8 cellular contexts compared by ENCODE assay signal in the genomic region with DNA sequence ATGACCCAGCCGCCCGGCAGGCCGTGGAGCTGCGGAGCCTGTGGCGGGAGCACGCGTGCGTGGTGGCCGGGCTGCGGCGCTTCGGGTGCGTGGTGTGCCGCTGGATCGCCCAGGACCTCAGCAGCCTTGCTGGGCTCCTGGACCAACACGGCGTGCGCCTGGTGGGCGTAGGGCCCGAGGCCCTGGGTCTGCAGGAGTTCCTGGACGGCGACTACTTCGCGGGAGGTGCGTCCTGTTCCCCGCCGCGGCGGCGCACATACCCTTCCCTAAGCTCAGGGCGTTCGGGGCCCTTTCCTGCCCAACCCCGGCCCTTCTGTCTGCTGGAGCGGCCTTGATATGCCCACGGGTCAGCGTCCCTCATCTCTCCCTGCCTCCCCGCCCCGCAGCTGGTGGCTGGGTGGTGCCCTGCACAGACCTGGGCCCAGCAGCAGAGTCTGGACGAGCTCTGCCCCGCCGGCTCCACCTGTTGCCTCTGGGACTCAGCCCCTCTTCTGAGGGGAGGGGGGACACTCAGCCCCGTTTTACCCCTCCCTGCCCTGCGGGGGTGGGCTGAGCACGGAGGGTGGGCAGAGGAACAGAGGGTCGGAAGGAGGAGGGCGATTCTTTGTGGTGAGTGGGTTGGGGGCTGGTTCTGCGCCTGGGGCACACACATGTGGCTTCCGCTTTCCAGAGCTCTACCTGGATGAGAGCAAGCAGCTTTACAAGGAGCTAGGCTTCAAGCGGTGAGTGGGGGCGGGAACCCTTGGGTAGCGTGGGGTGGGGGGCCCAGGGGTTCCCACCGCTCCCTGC. TPM values are rescaled to one million over a fixed set of nuclear protein-coding genes. Genes with fewer than 3 reads are reported as not detected.
DNase-seq lines count a peak whose midpoint lies in the region; ATAC-seq and TF ChIP-seq lines count a peak whose summit lies in the region.

No MANE protein-coding gene starts in this region.

- intact Hi-C loops in gastrocnemius medialis (cut with DNase I; ENCODE audit: low total_unique reads): loop anchor here (5.0 kb wide), 1 partner anchor 390 kb away; no protein-coding TSS in a partner anchor

- peaks cover 11 to 17% of the 10 kb centered on the region in 2 donors for H3K4me1 ChIP-seq in gastrocnemius medialis

- H3K27me3 ChIP-seq in gastrocnemius medialis: no peaks in the 10 kb centered on the region

- H3K27me3 Mint-ChIP-seq in glutamatergic neuron (ENCODE audit: unreplicated experiment): peaks cover 2% of the 10 kb centered on the region

- H3K4me1 Mint-ChIP-seq in glutamatergic neuron (ENCODE audit: low read depth, unreplicated experiment): peaks cover 16% of the 10 kb centered on the region

- H3K27ac Mint-ChIP-seq in glutamatergic neuron (ENCODE audit: unreplicated experiment): no peak overlapping the region

- no peaks in the 10 kb centered on the region for H3K9me3 ChIP-seq in gastrocnemius medialis

- TF ChIP-seq CTCF in glutamatergic neuron (IDR thresholded peaks at IDR 0.05; ENCODE audit: partially characterized antibody, unreplicated experiment) (no peak), gastrocnemius medialis (IDR thresholded peaks at IDR 0.05 in 4 of 5, conservative IDR thresholded peaks at IDR 0.05 in 1 of 5) (no peak)

- no peaks in the 10 kb centered on the region for H3K36me3 ChIP-seq in gastrocnemius medialis

- H3K27ac ChIP-seq in gastrocnemius medialis: peak overlapping the region; percentile 87 to 97 (median 91)

- TF ChIP-seq POLR2A in gastrocnemius medialis (IDR thresholded peaks at IDR 0.05): no peak

- peak; percentile 2 for ATAC-seq in HG03354 (IDR thresholded peaks at IDR 0.05; ENCODE audit: poor library complexity, severe bottlenecking, unreplicated experiment)
- no peak for ATAC-seq in gastrocnemius medialis
- ATAC-seq in GM18502 (IDR thresholded peaks at IDR 0.05; ENCODE audit: poor library complexity, unreplicated experiment): no peak

- peak overlapping the region; percentile 67 for H3K4me3 Mint-ChIP-seq in glutamatergic neuron (ENCODE audit: unreplicated experiment)

- in situ Hi-C loops in gastrocnemius medialis (cut with MboI; ENCODE audit: low sequenced_read_pairs in 4 of 4): loop anchor here in 2 of 4 donors (25.0 kb wide), 1 partner anchor 400 kb away; a partner anchor contains a TSS

- H3K4me3 ChIP-seq in gastrocnemius medialis: peak overlapping the region; percentile 65 to 92 (median 71)

- H3K36me3 Mint-ChIP-seq in glutamatergic neuron (ENCODE audit: unreplicated experiment): no peaks in the 10 kb centered on the region

- peaks cover 1% of the 10 kb centered on the region for H3K9me3 Mint-ChIP-seq in glutamatergic neuron (ENCODE audit: unreplicated experiment)

- DNase-seq in ELR (ENCODE audit: low read depth) (peak; percentile 34), glutamatergic neuron (peak; percentile 53), gastrocnemius medialis (no peak), GF-D8 (lab: John Stamatoyannopoulos, UW) (no peak), midbrain (lab: John Stamatoyannopoulos, UW) (no peak)
- peak; percentile 56 to 65 for DNase-seq in activated T-cell treated with anti-CD3 and anti-CD28 coated beads, Interleukin-2, amount 50 U/mL, for 48 hours

RNA-seq across cellular contexts. Expression of a gene that starts 0.7 kb away (rescaled TPM):
- 46.1 TPM for total RNA-seq in glutamatergic neuron (ENCODE audit: unreplicated experiment)
- 1 to 10 TPM in 2 of 4 donors, under 1 TPM in 2; 0.52 to 2.7 (median 1.1) TPM for total RNA-seq in gastrocnemius medialis

RNA-seq across cellular contexts. Expression of a gene that starts 31.1 kb away (rescaled TPM):
- total RNA-seq in glutamatergic neuron (ENCODE audit: unreplicated experiment): 1.2 TPM
- total RNA-seq in gastrocnemius medialis: 10 to 100 TPM in 1 of 4 donors, 1 to 10 TPM in 3; 3.4 to 11.5 (median 5.0) TPM

RNA-seq across cellular contexts. Expression of a gene that starts 45.6 kb away (rescaled TPM):
- 4.0 TPM for total RNA-seq in glutamatergic neuron (ENCODE audit: unreplicated experiment)
- total RNA-seq in gastrocnemius medialis: not detected

RNA-seq across cellular contexts. Expression of a gene that starts 57.2 kb away (rescaled TPM):
- total RNA-seq in glutamatergic neuron (ENCODE audit: unreplicated experiment) (21.2 TPM), gastrocnemius medialis (under 1 TPM in 1 of 4 donors, not detected in 3; 0.49 TPM)

Comparison
In these comparisons a context has a peak if more than half of its experiments do, and no peak if none do; other contexts are left out.
1. DNase-seq: peak in ELR (single experiment), activated T-cell treated with anti-CD3 and anti-CD28 coated beads, Interleukin-2, amount 50 U/mL, for 48 hours (2 of 2) and glutamatergic neuron (single experiment); none in gastrocnemius medialis (0 of 2), GF-D8 (single experiment) and midbrain (single experiment).
2. RNA of a gene that starts 0.7 kb away (total RNA-seq): 46.1 TPM in glutamatergic neuron (single experiment); 0.52 to 2.7 TPM in gastrocnemius medialis; every median in the first group is over 10 times any median in the second.